In genomic region chr16:49875812-49876715, GRCh38 we compare ENCODE assay signal across 14 cellular contexts. TPM values are rescaled to one million over a fixed set of nuclear protein-coding genes. Genes with fewer than 3 reads are reported as not detected.
DNase-seq lines count a peak whose midpoint lies in the region; ATAC-seq and TF ChIP-seq lines count a peak whose summit lies in the region.
"Had no signal": no experiment of that assay in that cellular context is flagged by ENCODE, and none has a peak within 500 bp of the region (broad histone marks: within the 10 kb centered on the region; RNA-seq: fewer than 3 reads in every experiment).

No MANE protein-coding gene starts in this region.

- H3K4me1 ChIP-seq in GM23338 (ENCODE audit: insufficient read depth) (peaks cover 6% of the 10 kb centered on the region; the same call in 1 of the 2 replicates), colonic mucosa (peaks cover 12% of the 10 kb centered on the region), gastrocnemius medialis (peaks cover 5 to 10% of the 10 kb centered on the region in 2 donors)

- H3K27me3 Mint-ChIP-seq in GM23338 (ENCODE audit: insufficient read depth, low read depth, poor library complexity), result peaks cover 18% of the 10 kb centered on the region

- H3K36me3 ChIP-seq in GM23338 (ENCODE audit: insufficient read depth) (no peaks in the 10 kb centered on the region), colonic mucosa (no peaks in the 10 kb centered on the region), gastrocnemius medialis (no peaks in the 10 kb centered on the region)
- H3K36me3 ChIP-seq: neutrophil had no signal

- H3K4me3 ChIP-seq in GM23338, result peak overlapping the region; percentile 57
- H3K4me3 ChIP-seq in colonic mucosa, result peak overlapping the region; percentile 25
- peak overlapping the region; percentile 47 to 55 (median 52) for H3K4me3 ChIP-seq in gastrocnemius medialis
- H3K4me3 ChIP-seq: K562 had no signal

- H3K79me2 ChIP-seq in GM23338 (replicated peaks; ENCODE audit: insufficient read depth), result no peaks in the 10 kb centered on the region

- DNase-seq in GM23338 (ENCODE audit: low spot score), result peak; percentile 57
- no peak for DNase-seq in colonic mucosa
- peak; percentile 80 for DNase-seq in left kidney (ENCODE audit: low read depth, low spot score)
- no peak for DNase-seq in gastrocnemius medialis
- no peak for DNase-seq in left lobe of liver (ENCODE audit: low spot score)
- DNase-seq: CD4-positive, CD25-positive, alpha-beta regulatory T cell; NCI-H2029; T-helper 17 cell had no signal

- peak overlapping the region; percentile 89 for H3K4me2 ChIP-seq in GM23338

- H3K9ac ChIP-seq in colonic mucosa (ENCODE audit: low read depth in 2 of 2, low read length in 2 of 2), result peak overlapping the region in 1 of 2 donors; percentile 14

- no peaks in the 10 kb centered on the region for H3K9me3 Mint-ChIP-seq in GM23338

- intact Hi-C loops in colonic mucosa (cut with DNase I) (no loop called here), gastrocnemius medialis (cut with DNase I; ENCODE audit: low total_unique reads) (loop anchor here (1.0 to 5.0 kb wide), 5 partner anchors 18 to 469 kb away; no protein-coding TSS in a partner anchor)

- no peak for TF ChIP-seq POLR2A in gastrocnemius medialis (IDR thresholded peaks at IDR 0.05)

- peaks cover 12% of the 10 kb centered on the region for H3K27me3 ChIP-seq in GM23338 (ENCODE audit: insufficient read depth)
- no peaks in the 10 kb centered on the region for H3K27me3 ChIP-seq in colonic mucosa
- H3K27me3 ChIP-seq in gastrocnemius medialis, result peaks cover 0 to 7% (median 0%) of the 10 kb centered on the region in 3 donors

- H4K20me1 ChIP-seq in GM23338 (replicated peaks; ENCODE audit: insufficient read depth), result no peaks in the 10 kb centered on the region

- peak overlapping the region; percentile 97 for H2AFZ ChIP-seq in GM23338

- H3K36me3 Mint-ChIP-seq in GM23338 (ENCODE audit: low read depth), result no peaks in the 10 kb centered on the region
- H3K36me3 Mint-ChIP-seq: activated naive CD8-positive, alpha-beta T cell; CD4-positive, CD25-positive, alpha-beta regulatory T cell had no signal

- H3K4me1 Mint-ChIP-seq in GM23338, result peaks cover 13% of the 10 kb centered on the region
- H3K4me1 Mint-ChIP-seq: CD4-positive, CD25-positive, alpha-beta regulatory T cell had no signal

- in situ Hi-C loops in gastrocnemius medialis (cut with MboI; ENCODE audit: low sequenced_read_pairs in 4 of 4), result no loop called here

- no peaks in the 10 kb centered on the region; the same call in 1 of the 2 replicates for H3F3A ChIP-seq in GM23338 (replicated peaks; ENCODE audit: low read depth)

- H3K27ac Mint-ChIP-seq in GM23338, result no peak overlapping the region
- H3K27ac Mint-ChIP-seq: activated naive CD8-positive, alpha-beta T cell; T-helper 17 cell had no signal

- peak overlapping the region; percentile 27 for H3K4me3 Mint-ChIP-seq in GM23338
- H3K4me3 Mint-ChIP-seq: activated naive CD8-positive, alpha-beta T cell; CD4-positive, CD25-positive, alpha-beta regulatory T cell; T-helper 17 cell had no signal

- no peak for TF ChIP-seq CTCF in GM23338 (conservative IDR thresholded peaks at IDR 0.05; ENCODE audit: low read depth in 2 of 2)
- TF ChIP-seq CTCF in colonic mucosa (IDR thresholded peaks at IDR 0.05), result no peak
- TF ChIP-seq CTCF in gastrocnemius medialis (IDR thresholded peaks at IDR 0.05 in 4 of 5, conservative IDR thresholded peaks at IDR 0.05 in 1 of 5), result no peak

- H3K27ac ChIP-seq in GM23338 (ENCODE audit: low read depth), result no peak overlapping the region
- H3K27ac ChIP-seq in colonic mucosa, result peak overlapping the region; percentile 55
- no peak overlapping the region for H3K27ac ChIP-seq in gastrocnemius medialis
- H3K27ac ChIP-seq: neutrophil had no signal

- no peaks in the 10 kb centered on the region for H3K9me2 ChIP-seq in GM23338 (ENCODE audit: insufficient read depth)

- H3K9me3 ChIP-seq in colonic mucosa, result no peaks in the 10 kb centered on the region
- H3K9me3 ChIP-seq in gastrocnemius medialis, result no peaks in the 10 kb centered on the region
- H3K9me3 ChIP-seq: neutrophil had no signal

- ATAC-seq in GM23338 (peak; percentile 71), gastrocnemius medialis (no peak), HG03095 (IDR thresholded peaks at IDR 0.05; ENCODE audit: unreplicated experiment) (no peak), left lobe of liver (no peak), HG02759 (IDR thresholded peaks at IDR 0.05; ENCODE audit: unreplicated experiment) (no peak), GM19324 (IDR thresholded peaks at IDR 0.05; ENCODE audit: low FRiP score, unreplicated experiment) (no peak)

TF ChIP-seq in GM23338, 12 proteins besides CTCF, POLR2A, EP300 and RAD21 (continues in another document):
- TF ChIP-seq REST (IDR thresholded peaks at IDR 0.05; ENCODE audit: unreplicated experiment) (no peak), CREB1 (CRISPR knock-in tag; IDR thresholded peaks at IDR 0.05; ENCODE audit: low read depth) (no peak), EZH2phosphoT487 (IDR thresholded peaks at IDR 0.05; ENCODE audit: unreplicated experiment) (no peak), POLR2AphosphoS5 (IDR thresholded peaks at IDR 0.05; ENCODE audit: low read depth) (no peak), ZNF114 (CRISPR knock-in tag; IDR thresholded peaks at IDR 0.05) (no peak), NANOG (IDR thresholded peaks at IDR 0.05; ENCODE audit: borderline replicate concordance) (no peak), JUNB (IDR thresholded peaks at IDR 0.05; ENCODE audit: unreplicated experiment) (no peak)

RNA-seq across cellular contexts. Expression of gene ZNF423, which starts 20.2 kb away (rescaled TPM):
- total RNA-seq in GM23338 (2014; rRNA removed; shearing (Covaris generic)), result 39.6 and 41.8 TPM in 2 replicates
- polyA plus RNA-seq in GM23338 (2016; fragmentation: Nextera tagmentation; extraction: Ambion mirVana), result 14.9 and 15.2 TPM in 2 replicates
- total RNA-seq in colonic mucosa (1 to 10 TPM; 4.7 to 7.3 TPM), gastrocnemius medialis (10 to 100 TPM in 3 of 4 donors, 1 to 10 TPM in 1; 8.4 to 15.8 (median 12.5) TPM), left lobe of liver (2.0 TPM)
- total RNA-seq: K562, T-helper 17 cell had no signal
- polyA plus RNA-seq: CD4-positive, CD25-positive, alpha-beta regulatory T cell; K562 had no signal

Comparison
In these comparisons a context has a peak if more than half of its experiments do, and no peak if none do; other contexts are left out.
1. DNase-seq: peak in GM23338 (single experiment) and left kidney (single experiment); none in colonic mucosa (single experiment), gastrocnemius medialis (0 of 2) and left lobe of liver (single experiment).
2. Peak in every context shown above with its lines, with median percentiles within 50 percentile points of each other: H3K4me3 ChIP-seq.